ENCODE assay signal across 8 cellular contexts in the genomic region with DNA sequence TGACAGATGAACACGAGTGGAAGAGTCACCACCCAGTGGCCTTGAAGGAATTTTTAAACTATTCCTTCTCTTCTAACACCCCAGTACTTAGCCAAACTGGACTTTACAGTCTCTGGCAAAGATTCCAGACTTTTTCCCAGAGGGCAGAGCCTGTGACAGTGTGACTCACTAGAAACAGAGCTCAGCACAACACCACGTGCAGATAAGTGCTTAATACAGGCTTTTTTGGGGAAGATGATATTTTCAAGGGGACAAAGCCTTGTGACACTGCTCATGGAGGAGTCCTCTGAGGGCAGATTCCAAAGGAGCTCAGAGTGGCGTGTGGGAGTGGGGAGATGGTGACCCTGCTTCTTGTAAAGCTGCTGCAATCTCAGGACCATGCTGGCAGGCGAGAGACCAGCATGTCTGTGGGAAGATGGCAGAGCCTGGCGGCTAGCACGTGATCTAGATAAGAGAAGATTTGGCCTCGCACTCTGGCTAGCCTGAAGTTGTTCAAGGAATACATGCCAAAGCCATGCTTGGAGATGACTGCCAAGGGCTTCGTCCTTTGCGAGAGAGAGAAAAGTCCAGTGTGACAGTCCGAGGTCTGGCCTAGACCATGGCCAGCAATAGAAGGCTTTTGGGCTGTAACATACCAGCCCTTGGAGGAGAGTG. TPM values are rescaled to one million over a fixed set of nuclear protein-coding genes. Genes with fewer than 3 reads are reported as not detected.
DNase-seq lines count a peak whose midpoint lies in the region; ATAC-seq and TF ChIP-seq lines count a peak whose summit lies in the region.

No MANE protein-coding gene starts in this region.

- H3K27ac ChIP-seq in angular gyrus (ENCODE audit: low read depth, low read length) = peak overlapping the region; percentile 94
- H3K27ac ChIP-seq in tibial nerve = peak overlapping the region in 3 of 4 donors; percentile 45 to 68 (median 64)

- peak in 1 of 2 donors; percentile 52 for TF ChIP-seq EP300 in tibial nerve (IDR thresholded peaks at IDR 0.05)

- TF ChIP-seq CTCF in tibial nerve (IDR thresholded peaks at IDR 0.05) = no peak

- no peak for DNase-seq in activated T-cell treated with anti-CD3 and anti-CD28 coated beads, Interleukin-2, amount 50 U/mL, for 72 hours
- no peak for DNase-seq in activated T-cell treated with anti-CD3 and anti-CD28 coated beads, Interleukin-2, amount 50 U/mL, for 48 hours
- DNase-seq in kidney tubule cell (ENCODE audit: low spot score) (peak; percentile 31), tibial nerve (ENCODE audit: low spot score in 2 of 2) (peak in 1 of 2 donors; percentile 36), NCI-H524 (lab: John Stamatoyannopoulos, UW) (no peak), NCI-H2029 treated with DMSO at 0.1 percent for 48 hours (lab: John Stamatoyannopoulos, UW) (no peak)

- peaks cover 0 to 1% of the 10 kb centered on the region in 2 donors for H3K9me3 Mint-ChIP-seq in activated T-cell treated with anti-CD3 and anti-CD28 coated beads, Interleukin-2, amount 50 U/mL, for 72 hours

- WGBS in tibial nerve, 2 donors = 58 to 59% methylated on average over 9 to 10 of the region's 10 CpGs

- peaks cover 0 to 5% of the 10 kb centered on the region in 2 donors for H3K27me3 ChIP-seq in tibial nerve

- no peak for TF ChIP-seq POLR2A in tibial nerve (IDR thresholded peaks at IDR 0.05)

- peak overlapping the region; percentile 99 for H3K27ac Mint-ChIP-seq in activated T-cell treated with anti-CD3 and anti-CD28 coated beads, Interleukin-2, amount 50 U/mL, for 72 hours

- H3K4me1 ChIP-seq in tibial nerve = peaks cover 0 to 19% (median 2%) of the 10 kb centered on the region in 4 donors

- H3K4me1 Mint-ChIP-seq in activated T-cell treated with anti-CD3 and anti-CD28 coated beads, Interleukin-2, amount 50 U/mL, for 72 hours (ENCODE audit: low read depth) = peaks cover 39% of the 10 kb centered on the region

- peaks cover 9% of the 10 kb centered on the region for H3K27me3 Mint-ChIP-seq in activated T-cell treated with anti-CD3 and anti-CD28 coated beads, Interleukin-2, amount 50 U/mL, for 72 hours (ENCODE audit: low read depth)

- H3K9me3 ChIP-seq in tibial nerve = no peaks in the 10 kb centered on the region

- H3K36me3 ChIP-seq in tibial nerve = no peaks in the 10 kb centered on the region

- no peak for ATAC-seq in activated T-cell treated with anti-CD3 and anti-CD28 coated beads, Interleukin-2, amount 50 U/mL, for 72 hours (replicated peaks in 1 of 2)
- ATAC-seq in GM21723 (IDR thresholded peaks at IDR 0.05; ENCODE audit: unreplicated experiment) = no peak

- no peak overlapping the region for H3K4me3 ChIP-seq in tibial nerve

- peak overlapping the region; percentile 90 to 96 for H3K4me3 Mint-ChIP-seq in activated T-cell treated with anti-CD3 and anti-CD28 coated beads, Interleukin-2, amount 50 U/mL, for 72 hours

- peaks cover 7 to 8% of the 10 kb centered on the region in 2 donors for H3K36me3 Mint-ChIP-seq in activated T-cell treated with anti-CD3 and anti-CD28 coated beads, Interleukin-2, amount 50 U/mL, for 72 hours (ENCODE audit: insufficient read depth in 2 of 2)

RNA-seq across cellular contexts. Expression of a gene that starts 2.4 kb away (rescaled TPM):
- 10 to 100 TPM; 22.9 to 23.3 TPM for total RNA-seq in activated T-cell treated with anti-CD3 and anti-CD28 coated beads, Interleukin-2, amount 50 U/mL, for 72 hours
- 1 to 10 TPM in 1 of 4 donors, not detected in 3; 2.1 TPM for total RNA-seq in tibial nerve

RNA-seq across cellular contexts. Expression of a gene that starts 8.5 kb away (rescaled TPM):
- 10 to 100 TPM; 40.6 to 45.6 TPM for total RNA-seq in activated T-cell treated with anti-CD3 and anti-CD28 coated beads, Interleukin-2, amount 50 U/mL, for 72 hours
- total RNA-seq in tibial nerve = 10 to 100 TPM; 12.0 to 18.4 (median 16.7) TPM

Comparison
In these comparisons a context has a peak if more than half of its experiments do, and no peak if none do; other contexts are left out.
1. RNA of a gene that starts 2.4 kb away (total RNA-seq): 22.9 to 23.3 TPM in activated T-cell treated with anti-CD3 and anti-CD28 coated beads, Interleukin-2, amount 50 U/mL, for 72 hours; 2.1 TPM in tibial nerve; every median in the first group is over 4 times any median in the second.